ENCODE assay signal across 24 cellular contexts in genomic region chr19:5191091-5191490, GRCh38.
A peak's percentile ranks its signal among the peaks of the same experiment; 100 is the strongest.
DNase-seq lines count a peak whose midpoint lies in the region; ATAC-seq and TF ChIP-seq lines count a peak whose summit lies in the region.
"Had no signal": no experiment of that assay in that cellular context is flagged by ENCODE, and none has a peak within 500 bp of the region (broad histone marks: within the 10 kb centered on the region; RNA-seq: fewer than 3 reads in every experiment).

No MANE protein-coding gene starts in this region.

- no peak overlapping the region for H2BK5ac ChIP-seq in trophoblast cell (ENCODE audit: low read depth, low read length, poor library complexity)

- no peak overlapping the region for H4K8ac ChIP-seq in trophoblast cell (ENCODE audit: low read depth, low read length)

- no CpG with 5 or more reads among the region's 5 CpGs for WGBS in trophoblast cell (ENCODE audit: extremely low coverage, insufficient coverage, insufficient read length)
- 74 to 89% methylated on average over 5 of the region's 5 CpGs for WGBS in heart right ventricle, 2 donors

- H3K4me2 ChIP-seq in PC-3 (ENCODE audit: low read length) (no peak overlapping the region), trophoblast cell (ENCODE audit: low read length) (no peak overlapping the region)

- H3K27ac ChIP-seq in PC-3 (ENCODE audit: low read length) (no peak overlapping the region), trophoblast cell (ENCODE audit: low read depth, low read length) (no peak overlapping the region), heart right ventricle (no peak overlapping the region)
- H3K27ac ChIP-seq: adrenal gland, breast epithelium, tibial artery had no signal

- peak; percentile 57; the same call in 1 of the 2 replicates for ATAC-seq in PC-3
- no peak for ATAC-seq in heart right ventricle
- ATAC-seq: activated T-cell treated with anti-CD3 and anti-CD28 coated beads, Interleukin-2, amount 50 U/mL, for 4 hours; natural killer cell had no signal

- H4K20me1 ChIP-seq in PC-3 (ENCODE audit: low read length): no peaks in the 10 kb centered on the region

- H2BK120ac ChIP-seq in trophoblast cell (ENCODE audit: insufficient read depth, low read length, poor library complexity): no peak overlapping the region

- no peaks in the 10 kb centered on the region for H3K36me3 ChIP-seq in PC-3 (ENCODE audit: low read depth, low read length)
- H3K36me3 ChIP-seq in trophoblast cell (ENCODE audit: control insufficient read depth in 1 of 2, insufficient read depth in 2 of 2, low read length in 2 of 2): no peaks in the 10 kb centered on the region
- H3K36me3 ChIP-seq in heart right ventricle: no peaks in the 10 kb centered on the region
- H3K36me3 ChIP-seq: adrenal gland, breast epithelium, tibial artery had no signal

- DNase-seq in ELR (ENCODE audit: low read depth) (peak; percentile 62), PC-3 (peak; percentile 49), astrocyte of the hippocampus (ENCODE audit: low read depth, low spot score) (peak; percentile 41), trophoblast cell (peak; percentile 41 to 56), NCI-H1417 (lab: John Stamatoyannopoulos, UW) (no peak), ACHN (no peak), heart right ventricle (no peak)
- DNase-seq: activated CD4-positive, alpha-beta T cell treated with anti-CD3 and anti-CD28 coated beads, Interleukin-2, amount 10 ng/mL, durations not matched to agents 24 days and 14 days; activated naive CD4-positive, alpha-beta T cell treated with Interleukin-2 at 50 U/mL for 16 hours; activated T-cell treated with anti-CD3 and anti-CD28 coated beads, Interleukin-2, amount 50 U/mL, for 4 hours; adrenal gland; C1 segment of cervical spinal cord; Caco-2; MM.1S; natural killer cell; NCI-H146; NCI-H2107; NCI-H446; NCI-H82; small intestine; stimulated activated CD4-positive, alpha-beta T cell treated with anti-CD3 and anti-CD28 coated beads, Interleukin-1b, Interleukin-23, amount 100 ng/mL, for 48 hours; stimulated activated CD8-positive, alpha-beta memory T cell treated with anti-CD3 and anti-CD28 coated beads, Interleukin-4, amount 100 ng/mL, for 48 hours; tibial artery had no signal

- H3K18ac ChIP-seq in trophoblast cell (ENCODE audit: low read length): no peak overlapping the region

- H2AK5ac ChIP-seq in trophoblast cell (ENCODE audit: low read length): no peak overlapping the region

- in situ Hi-C loops in ACHN (cut with HindIII; ENCODE audit: low pct_ligation_motif_present, low pct_unique_long_range_greater_than_20kb, low sequenced_read_pairs): no loop called here

- H3K14ac ChIP-seq in trophoblast cell (ENCODE audit: low read length): no peak overlapping the region

- no peaks in the 10 kb centered on the region for H3F3A ChIP-seq in PC-3 (ENCODE audit: low read length, unreplicated experiment)

- H3K4me1 ChIP-seq in PC-3 (ENCODE audit: insufficient read depth, low read length) (no peaks in the 10 kb centered on the region), trophoblast cell (ENCODE audit: control insufficient read depth in 1 of 2, insufficient read depth in 2 of 2, low read length in 2 of 2) (peaks cover 6 to 12% of the 10 kb centered on the region in 2 experiments), heart right ventricle (no peaks in the 10 kb centered on the region)
- H3K4me1 ChIP-seq: adrenal gland, breast epithelium, Caco-2, tibial artery had no signal

- CTCF ChIA-PET in PC-3 (lab: Charles Lee): interaction anchor here (0.6 kb wide), 1 partner anchor 16 kb away, joined by 4 read pairs; no protein-coding TSS in a partner anchor

- peaks cover 10% of the 10 kb centered on the region for H3K79me1 ChIP-seq in trophoblast cell (ENCODE audit: low read length)

- no peaks in the 10 kb centered on the region for H3K9me3 ChIP-seq in PC-3 (ENCODE audit: low read length)
- H3K9me3 ChIP-seq in trophoblast cell (ENCODE audit: insufficient read depth, low read depth, low read length): peaks cover 3% of the 10 kb centered on the region
- H3K9me3 ChIP-seq in heart right ventricle: no peaks in the 10 kb centered on the region
- H3K9me3 ChIP-seq: adrenal gland, Caco-2, tibial artery had no signal

- H3K27me3 ChIP-seq in PC-3 (ENCODE audit: low read length): no peaks in the 10 kb centered on the region
- no peaks in the 10 kb centered on the region for H3K27me3 ChIP-seq in trophoblast cell (ENCODE audit: insufficient read depth, low read length)
- H3K27me3 ChIP-seq in heart right ventricle: peaks cover 0 to 6% (median 0%) of the 10 kb centered on the region in 7 donors
- H3K27me3 ChIP-seq: adrenal gland, breast epithelium, tibial artery had no signal

- POLR2A ChIA-PET in PC-3 (lab: Charles Lee; ENCODE audit: unreplicated experiment): interaction anchor here (0.7 kb wide), 1 partner anchor 102 kb away, joined by 13 read pairs; no protein-coding TSS in a partner anchor

- no peaks in the 10 kb centered on the region for H3K79me2 ChIP-seq in PC-3 (ENCODE audit: low read length)
- no peaks in the 10 kb centered on the region for H3K79me2 ChIP-seq in trophoblast cell (ENCODE audit: control insufficient read depth, insufficient read depth, low read length, poor library complexity)

- H3K23ac ChIP-seq in trophoblast cell (ENCODE audit: low read length): no peak overlapping the region

- H2BK12ac ChIP-seq in trophoblast cell (ENCODE audit: low read length): no peak overlapping the region

- BruUV-seq in PC-3 (replicated peaks; lab: Mats Ljungman, UMichigan): no TSS peak

- TF ChIP-seq CTCF in PC-3 (conservative IDR thresholded peaks at IDR 0.05; ENCODE audit: low read depth, low read length) (no peak), heart right ventricle (IDR thresholded peaks at IDR 0.05) (no peak)

- H3K9ac ChIP-seq in PC-3 (ENCODE audit: low read length) (no peak overlapping the region), trophoblast cell (ENCODE audit: low read length) (no peak overlapping the region)

- no peak overlapping the region for H3K4me3 ChIP-seq in PC-3 (ENCODE audit: low read length)
- no peak overlapping the region for H3K4me3 ChIP-seq in trophoblast cell (ENCODE audit: low read depth, low read length)
- no peak overlapping the region for H3K4me3 ChIP-seq in heart right ventricle
- H3K4me3 ChIP-seq: adrenal gland, breast epithelium, tibial artery had no signal

- no peak overlapping the region for H4K12ac ChIP-seq in trophoblast cell (ENCODE audit: low read depth, low read length)

- H3K9me2 ChIP-seq in PC-3 (replicated peaks; ENCODE audit: low read length): no peaks in the 10 kb centered on the region

- H4K91ac ChIP-seq in trophoblast cell (ENCODE audit: low read depth, low read length): no peak overlapping the region

- H2AFZ ChIP-seq in PC-3 (ENCODE audit: low read length) (no peak overlapping the region), trophoblast cell (ENCODE audit: insufficient read depth, low read length, poor library complexity) (no peak overlapping the region)

- H3K4ac ChIP-seq in trophoblast cell (ENCODE audit: low read depth, low read length): no peak overlapping the region

- intact Hi-C loops in PC-3 (cut with micrococcal nuclease) (no loop called here), heart right ventricle (cut with DNase I) (no loop called here)

Comparison
In these comparisons a context has a peak if more than half of its experiments do, and no peak if none do; other contexts are left out.
1. DNase-seq: peak in ELR (single experiment), PC-3 (single experiment), astrocyte of the hippocampus (single experiment) and trophoblast cell (2 of 2); none in NCI-H1417 (0 of 3), ACHN (single experiment) and heart right ventricle (0 of 2).